30 cellular contexts compared by ENCODE assay signal in genomic region chr4:137812258-137812657, GRCh38.
"Had no signal": no experiment of that assay in that cellular context is flagged by ENCODE, and none has a peak within 500 bp of the region (broad histone marks: within the 10 kb centered on the region; RNA-seq: fewer than 3 reads in every experiment).

No MANE protein-coding gene starts in this region.

- H3K36me3 Mint-ChIP-seq: activated naive CD8-positive, alpha-beta T cell had no signal

- H3K4me3 Mint-ChIP-seq: activated B cell treated with CpG ODN at 0.5 μM for 24 hours; activated CD8-positive, alpha-beta T cell treated with anti-CD3 and anti-CD28 coated beads for 36 hours; activated naive CD8-positive, alpha-beta T cell; activated T-cell treated with anti-CD3 and anti-CD28 coated beads, Interleukin-2, amount 50 U/mL, for 4 hours; activated T-helper 17 cell treated with anti-CD3 and anti-CD28 coated beads, Interleukin-2, amount 50 U/mL, for 72 hours; central memory CD8-positive, alpha-beta T cell; dendritic cell treated with granulocyte-macrophage colony-stimulating factor and Interleukin-4, amounts not matched to agents 40 ng/mL and 50 ng/mL, for 4 days; endodermal cell; T-helper 17 cell; T-helper 2 cell treated with Interferon-gamma antibody and Interleukin-4, amounts not matched to agents 5 μg/mL and 100 μg/mL, for 36 hours had no signal

- H3K27me3 ChIP-seq: brain microvascular endothelial cell, dorsolateral prefrontal cortex had no signal

- DNase-seq: activated B cell treated with CpG ODN at 0.5 μM for 24 hours; activated CD4-positive, alpha-beta T cell treated with anti-CD3 and anti-CD28 coated beads for 48 hours; activated CD4-positive, alpha-beta T cell treated with anti-CD3 and anti-CD28 coated beads, Interleukin-2, amount 50 U/mL, for 1 hour; activated CD4-positive, alpha-beta T cell treated with anti-CD3 and anti-CD28 coated beads, Interleukin-2, amount 50 U/mL, for 48 hours; activated CD8-positive, alpha-beta memory T cell treated with anti-CD3 and anti-CD28 coated beads for 24 hours; activated CD8-positive, alpha-beta T cell treated with anti-CD3 and anti-CD28 coated beads for 36 hours; activated effector memory CD4-positive, alpha-beta T cell treated with Interleukin-2 at 50 U/mL for 16 hours; activated gamma-delta T cell treated with Interleukin-2 at 50 U/mL for 16 hours; activated naive CD4-positive, alpha-beta T cell treated with anti-CD3 and anti-CD28 coated beads, Interleukin-2, amount 50 U/mL, for 16 hours; activated naive CD4-positive, alpha-beta T cell treated with Interleukin-2 at 50 U/mL for 16 hours; activated T-cell treated with anti-CD3 and anti-CD28 coated beads, Interleukin-2, amount 50 U/mL, for 4 hours; amniotic stem cell; anterior cingulate cortex; brain microvascular endothelial cell; dorsolateral prefrontal cortex; effector memory CD4-positive, alpha-beta T cell; endodermal cell; foreskin fibroblast; head of caudate nucleus; T-helper 17 cell; T1000; WERI-Rb-1 had no signal

- H3K27ac Mint-ChIP-seq: activated B cell treated with CpG ODN at 0.5 μM for 24 hours; activated CD8-positive, alpha-beta T cell treated with anti-CD3 and anti-CD28 coated beads for 36 hours; activated naive CD8-positive, alpha-beta T cell; activated T-helper 17 cell treated with anti-CD3 and anti-CD28 coated beads, Interleukin-2, amount 50 U/mL, for 72 hours; dendritic cell treated with granulocyte-macrophage colony-stimulating factor and Interleukin-4, amounts not matched to agents 40 ng/mL and 50 ng/mL, for 4 days; endodermal cell; T-helper 17 cell; T-helper 2 cell treated with Interferon-gamma antibody and Interleukin-4, amounts not matched to agents 5 μg/mL and 100 μg/mL, for 36 hours had no signal

- H3K36me3 ChIP-seq: brain microvascular endothelial cell, WERI-Rb-1 had no signal

- H3K27ac ChIP-seq: brain microvascular endothelial cell, coronary artery, dorsolateral prefrontal cortex, WERI-Rb-1 had no signal

- H3K4me3 ChIP-seq: coronary artery, dorsolateral prefrontal cortex had no signal

- H3K27me3 Mint-ChIP-seq: activated B cell treated with CpG ODN at 0.5 μM for 24 hours; activated CD8-positive, alpha-beta T cell treated with anti-CD3 and anti-CD28 coated beads for 36 hours; activated naive CD8-positive, alpha-beta T cell; activated T-helper 17 cell treated with anti-CD3 and anti-CD28 coated beads, Interleukin-2, amount 50 U/mL, for 72 hours; central memory CD8-positive, alpha-beta T cell; dendritic cell treated with granulocyte-macrophage colony-stimulating factor and Interleukin-4, amounts not matched to agents 40 ng/mL and 50 ng/mL, for 4 days; T-helper 17 cell had no signal

- ATAC-seq: activated CD4-positive, CD25-positive, alpha-beta regulatory T cell treated with anti-CD3 and anti-CD28 coated beads, Interleukin-2, amount 50 U/mL, for 24 hours; activated CD8-positive, alpha-beta T cell treated with anti-CD3 and anti-CD28 coated beads for 36 hours; activated T-cell treated with anti-CD3 and anti-CD28 coated beads, Interleukin-2, amount 50 U/mL, for 4 hours; activated T-helper 17 cell treated with anti-CD3 and anti-CD28 coated beads, Interleukin-2, amount 50 U/mL, for 72 hours; esophagus mucosa; T-helper 17 cell had no signal

- H3K9me3 Mint-ChIP-seq: activated B cell treated with CpG ODN at 0.5 μM for 24 hours; activated CD8-positive, alpha-beta T cell treated with anti-CD3 and anti-CD28 coated beads for 36 hours; activated T-cell treated with anti-CD3 and anti-CD28 coated beads, Interleukin-2, amount 50 U/mL, for 4 hours; dendritic cell treated with granulocyte-macrophage colony-stimulating factor and Interleukin-4, amounts not matched to agents 40 ng/mL and 50 ng/mL, for 4 days; endodermal cell; T-helper 2 cell treated with Interferon-gamma antibody and Interleukin-4, amounts not matched to agents 5 μg/mL and 100 μg/mL, for 36 hours had no signal

- H3K4me1 Mint-ChIP-seq: activated B cell treated with CpG ODN at 0.5 μM for 24 hours; activated T-helper 17 cell treated with anti-CD3 and anti-CD28 coated beads, Interleukin-2, amount 50 U/mL, for 72 hours; central memory CD8-positive, alpha-beta T cell; endodermal cell; T-helper 17 cell had no signal
